9 cellular contexts compared by ENCODE assay signal in genomic region chr4:161237495-161237894, GRCh38.
"Had no signal": no experiment of that assay in that cellular context is flagged by ENCODE, and none has a peak within 500 bp of the region (broad histone marks: within the 10 kb centered on the region; RNA-seq: fewer than 3 reads in every experiment).

No MANE protein-coding gene starts in this region.

- H3K4me2 ChIP-seq: GM23338 had no signal

- H3K4me3 ChIP-seq: GM23338, K562 had no signal

- H2AFZ ChIP-seq: GM23338 had no signal

- H3K4me1 Mint-ChIP-seq: GM23338, H9 had no signal

- H3K4me3 Mint-ChIP-seq: GM23338, H9 had no signal

- H3K27ac Mint-ChIP-seq: GM23338, H9 had no signal

- ATAC-seq: GM23338, HepG2, K562 had no signal

- DNase-seq: H9, HCEC 1CT, IMR-90 had no signal

- H3K9me3 Mint-ChIP-seq: GM23338, H9 had no signal

- H3K27ac ChIP-seq: HL-60 had no signal

- FAIRE-seq: H1, H54, HepG2, K562 had no signal
